ENCODE assay signal across 27 cellular contexts in genomic region chr15:39056357-39056756, GRCh38.
"Had no signal": no experiment of that assay in that cellular context is flagged by ENCODE, and none has a peak within 500 bp of the region (broad histone marks: within the 10 kb centered on the region; RNA-seq: fewer than 3 reads in every experiment).

No MANE protein-coding gene starts in this region.

- H3K9me3 ChIP-seq: heart right ventricle, left lung, mucosa of descending colon, neutrophil, pancreas, thyroid gland, vagina had no signal

- H3K27ac ChIP-seq: dorsolateral prefrontal cortex, epithelial cell of prostate, heart right ventricle, left lung, neutrophil, pancreas, thyroid gland, vagina had no signal

- H3K27me3 ChIP-seq: dorsolateral prefrontal cortex, heart right ventricle, left lung, neutrophil, pancreas, thyroid gland, vagina had no signal

- ATAC-seq: esophagus mucosa; left cardiac atrium; left lung; mucosa of descending colon; natural killer cell treated with Interleukin-12 subunit alpha and Interleukin-12 subunit beta and Interleukin-15 and Interleukin-18, amount 100 ng/mL, for 72 hours; pancreas; sciatic nerve; stimulated activated naive CD8-positive, alpha-beta T cell treated with anti-CD3 and anti-CD28 coated beads, Interleukin-15, amount 100 ng/mL, for 72 hours had no signal

- DNase-seq: dorsolateral prefrontal cortex; effector CD4-positive, alpha-beta T cell; foreskin melanocyte; glutamatergic neuron; heart right ventricle; hypothalamus; kidney; left cardiac atrium; left lung; mesenchymal stem cell; mucosa of descending colon; naive B cell; pancreas; stimulated activated CD4-positive, alpha-beta T cell treated with anti-CD3 and anti-CD28 coated beads, Interleukin-12 subunit alpha, Interleukin-12 subunit beta, amount 100 ng/mL, for 4 hours; stimulated activated CD4-positive, alpha-beta T cell treated with anti-CD3 and anti-CD28 coated beads, Interleukin-1b, Interleukin-23, amount 100 ng/mL, for 48 hours; stimulated activated CD4-positive, alpha-beta T cell treated with anti-CD3 and anti-CD28 coated beads, Interleukin-4, amount 100 ng/mL, for 1 hour; stimulated activated CD8-positive, alpha-beta memory T cell treated with anti-CD3 and anti-CD28 coated beads, Interleukin-4, amount 100 ng/mL, for 48 hours; stimulated activated naive CD4-positive, alpha-beta T cell; stimulated activated naive CD8-positive, alpha-beta T cell treated with anti-CD3 and anti-CD28 coated beads, Interleukin-15, amount 100 ng/mL, for 72 hours; thyroid gland had no signal

- H3K36me3 ChIP-seq: heart right ventricle, left lung, neutrophil, pancreas, thyroid gland, vagina had no signal

- H3K4me1 ChIP-seq: left lung, pancreas, thyroid gland, vagina had no signal

- H3K4me3 ChIP-seq: dorsolateral prefrontal cortex, heart right ventricle, left lung, mucosa of descending colon, pancreas, smooth muscle cell, thyroid gland, vagina had no signal

- H3K4me2 ChIP-seq: smooth muscle cell had no signal
